Comparison of ENCODE assay signal across 17 cellular contexts in the genomic region with DNA sequence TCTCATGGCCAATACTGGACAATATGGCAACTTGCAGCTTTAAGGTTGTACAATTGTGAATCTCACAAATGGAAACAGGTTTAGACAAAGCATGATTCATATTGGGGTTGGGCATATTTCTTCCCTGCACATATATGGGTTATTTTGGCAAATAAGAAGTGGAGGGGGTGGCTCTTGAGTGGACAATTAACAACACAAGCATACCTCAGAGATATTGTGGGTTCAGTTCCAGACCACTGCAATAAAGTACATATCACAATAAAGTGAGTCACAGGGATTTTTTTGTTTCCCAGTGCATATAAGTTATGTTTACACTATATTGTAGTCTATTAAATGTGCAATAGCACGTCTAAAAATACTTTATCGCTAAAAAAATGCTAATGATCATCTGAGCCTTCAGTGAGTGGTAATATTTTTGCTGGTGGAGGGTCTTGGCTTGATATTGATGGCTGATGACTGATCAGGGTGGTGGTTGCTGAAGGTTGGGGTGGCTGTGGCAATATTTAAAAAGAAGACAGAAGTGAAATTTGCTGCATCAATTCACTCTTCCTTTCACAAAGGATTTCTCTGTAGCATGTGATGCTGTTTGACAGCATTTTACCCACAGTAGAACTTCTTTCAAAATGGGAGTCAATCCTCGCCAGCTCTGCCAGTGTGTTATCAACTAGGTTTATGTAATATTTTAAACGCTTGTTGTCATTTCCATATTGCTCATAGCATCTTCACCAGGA.
"Had no signal": no experiment of that assay in that cellular context is flagged by ENCODE, and none has a peak within 500 bp of the region (broad histone marks: within the 10 kb centered on the region; RNA-seq: fewer than 3 reads in every experiment).

No MANE protein-coding gene starts in this region.

- ATAC-seq: activated CD8-positive, alpha-beta T cell treated with anti-CD3 and anti-CD28 coated beads for 36 hours; activated naive CD8-positive, alpha-beta T cell treated with anti-CD3 and anti-CD28 coated beads, Interleukin-2, amount 50 U/mL, for 24 hours; naive thymus-derived CD8-positive, alpha-beta T cell; pancreas; right lobe of liver had no signal

- H3K36me3 ChIP-seq: pancreas, right lobe of liver, upper lobe of left lung had no signal

- H3K9me3 ChIP-seq: pancreas, right lobe of liver, testis, upper lobe of left lung had no signal

- H3K27me3 ChIP-seq: pancreas, right lobe of liver, testis, upper lobe of left lung had no signal

- H3K4me3 ChIP-seq: pancreas, right lobe of liver, smooth muscle cell, testis, upper lobe of left lung had no signal

- H3K27ac ChIP-seq: pancreas, right lobe of liver, testis, upper lobe of left lung had no signal

- DNase-seq: activated CD4-positive, alpha-beta T cell treated with anti-CD3 and anti-CD28 coated beads, Interleukin-2, amount 10 ng/mL, durations not matched to agents 24 days and 14 days; activated CD8-positive, alpha-beta T cell treated with anti-CD3 and anti-CD28 coated beads for 36 hours; activated naive CD4-positive, alpha-beta T cell treated with Interleukin-2 at 50 U/mL for 16 hours; activated naive CD8-positive, alpha-beta T cell treated with anti-CD3 and anti-CD28 coated beads, Interleukin-2, amount 50 U/mL, for 24 hours; activated T-cell treated with anti-CD3 and anti-CD28 coated beads, Interleukin-2, amount 50 U/mL, for 1 hour; aorta; effector CD4-positive, alpha-beta T cell; naive thymus-derived CD8-positive, alpha-beta T cell; pancreas; right lobe of liver; stimulated activated CD4-positive, alpha-beta T cell treated with anti-CD3 and anti-CD28 coated beads, Interleukin-4, amount 100 ng/mL, for 1 hour; T-helper 1 cell; T-helper 9 cell; testis; upper lobe of left lung had no signal

- H3K4me1 ChIP-seq: pancreas, right lobe of liver, testis, upper lobe of left lung had no signal

- H3K9me3 Mint-ChIP-seq: activated CD4-positive, alpha-beta T cell treated with anti-CD3 and anti-CD28 coated beads, Interleukin-2, amount 10 ng/mL, durations not matched to agents 24 days and 14 days; activated CD8-positive, alpha-beta T cell treated with anti-CD3 and anti-CD28 coated beads for 36 hours; activated naive CD8-positive, alpha-beta T cell treated with anti-CD3 and anti-CD28 coated beads, Interleukin-2, amount 50 U/mL, for 24 hours; activated T-helper 2 cell treated with anti-CD3 and anti-CD28 coated beads, Interferon-gamma antibody, Interleukin-2, Interleukin-4, amounts not matched to agents 10 μg/mL and 5 μg/mL and 100 μg/mL, durations not matched to agents 14 hours and 24 hours and 36 hours; naive thymus-derived CD8-positive, alpha-beta T cell had no signal

- H3K4me2 ChIP-seq: smooth muscle cell had no signal

- H3K27me3 Mint-ChIP-seq: activated CD4-positive, alpha-beta T cell treated with anti-CD3 and anti-CD28 coated beads, Interleukin-2, amount 10 ng/mL, durations not matched to agents 24 days and 14 days; activated CD8-positive, alpha-beta T cell treated with anti-CD3 and anti-CD28 coated beads for 36 hours; activated naive CD8-positive, alpha-beta T cell treated with anti-CD3 and anti-CD28 coated beads, Interleukin-2, amount 50 U/mL, for 24 hours; naive thymus-derived CD8-positive, alpha-beta T cell had no signal

- H3K4me3 Mint-ChIP-seq: activated CD4-positive, alpha-beta T cell treated with anti-CD3 and anti-CD28 coated beads, Interleukin-2, amount 10 ng/mL, durations not matched to agents 24 days and 14 days; activated CD8-positive, alpha-beta T cell treated with anti-CD3 and anti-CD28 coated beads for 36 hours; activated naive CD8-positive, alpha-beta T cell treated with anti-CD3 and anti-CD28 coated beads, Interleukin-2, amount 50 U/mL, for 24 hours; naive thymus-derived CD8-positive, alpha-beta T cell had no signal

- H3K27ac Mint-ChIP-seq: activated CD4-positive, alpha-beta T cell treated with anti-CD3 and anti-CD28 coated beads, Interleukin-2, amount 10 ng/mL, durations not matched to agents 24 days and 14 days; activated CD8-positive, alpha-beta T cell treated with anti-CD3 and anti-CD28 coated beads for 36 hours; activated naive CD8-positive, alpha-beta T cell treated with anti-CD3 and anti-CD28 coated beads, Interleukin-2, amount 50 U/mL, for 24 hours; activated T-helper 2 cell treated with anti-CD3 and anti-CD28 coated beads, Interferon-gamma antibody, Interleukin-2, Interleukin-4, amounts not matched to agents 10 μg/mL and 5 μg/mL and 100 μg/mL, durations not matched to agents 14 hours and 24 hours and 36 hours; naive thymus-derived CD8-positive, alpha-beta T cell had no signal
